ENCODE assay signal across 18 cellular contexts in the genomic region with DNA sequence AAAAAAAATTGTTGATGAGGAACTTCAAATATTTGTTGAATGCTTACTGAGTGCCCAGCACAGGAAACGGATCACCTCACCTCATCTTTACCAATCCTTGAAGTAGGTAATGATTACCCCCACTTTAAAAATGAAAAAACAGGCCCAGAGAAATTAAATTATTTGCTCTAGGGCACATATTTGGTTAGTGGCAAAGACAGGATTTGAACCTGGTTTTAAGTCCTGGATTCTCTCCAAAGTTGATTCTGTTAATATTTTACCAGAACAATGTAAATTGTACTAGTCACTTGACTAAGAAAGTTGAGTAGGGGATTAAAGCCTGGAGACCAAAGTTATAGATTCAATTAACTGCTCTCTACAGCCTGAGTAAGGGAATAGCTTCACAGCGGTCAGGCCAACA.
DNase-seq lines count a peak whose midpoint lies in the region; ATAC-seq, FAIRE-seq and TF ChIP-seq lines count a peak whose summit lies in the region.
"Had no signal": no experiment of that assay in that cellular context is flagged by ENCODE, and none has a peak within 500 bp of the region (broad histone marks: within the 10 kb centered on the region; RNA-seq: fewer than 3 reads in every experiment).

No MANE protein-coding gene starts in this region.

- H3K36me3 ChIP-seq in GM12878 (ENCODE audit: control insufficient read depth in 2 of 2, insufficient read depth in 2 of 2, low read length in 1 of 2) (no peaks in the 10 kb centered on the region), Peyer's patch (no peaks in the 10 kb centered on the region)
- H3K36me3 ChIP-seq: brain microvascular endothelial cell, uterus had no signal

- peaks cover 18% of the 10 kb centered on the region for H3K4me1 Mint-ChIP-seq in T-helper 2 cell treated with Interferon-gamma antibody and Interleukin-4, amounts not matched to agents 5 μg/mL and 100 μg/mL, for 36 hours (ENCODE audit: low read depth)
- H3K4me1 Mint-ChIP-seq in nephron, result peaks cover 5% of the 10 kb centered on the region

- H3K27me3 ChIP-seq in GM12878 (replicated peaks in 1 of 2; ENCODE audit: control insufficient read depth in 2 of 2, insufficient read depth in 2 of 2, low read length in 1 of 2) (no peaks in the 10 kb centered on the region), Peyer's patch (no peaks in the 10 kb centered on the region)
- H3K27me3 ChIP-seq: brain microvascular endothelial cell, uterus had no signal

- peak overlapping the region; percentile 97 for H3K4me2 ChIP-seq in GM12878 (ENCODE audit: control insufficient read depth, insufficient read depth)

- peak overlapping the region; percentile 62 for H3K4me3 Mint-ChIP-seq in T-helper 2 cell treated with Interferon-gamma antibody and Interleukin-4, amounts not matched to agents 5 μg/mL and 100 μg/mL, for 36 hours
- no peak overlapping the region for H3K4me3 Mint-ChIP-seq in nephron

- TF ChIP-seq EP300 in GM12878 (IDR thresholded peaks at IDR 0.05; ENCODE audit: borderline replicate concordance in 1 of 2, control insufficient read depth in 1 of 2, low read depth in 2 of 2, low read length in 2 of 2), result no peak

- H3K4me1 ChIP-seq in GM12878 (ENCODE audit: control insufficient read depth, insufficient read depth, low read length) (peaks cover 16% of the 10 kb centered on the region), Peyer's patch (peaks cover 0 to 13% (median 0%) of the 10 kb centered on the region in 4 donors)
- H3K4me1 ChIP-seq: uterus had no signal

- H3K4me3 ChIP-seq in GM12878 (no peak overlapping the region), Peyer's patch (peak overlapping the region in 1 of 4 donors; percentile 27)
- H3K4me3 ChIP-seq: uterus had no signal

- H3K27me3 Mint-ChIP-seq in T-helper 2 cell treated with Interferon-gamma antibody and Interleukin-4, amounts not matched to agents 5 μg/mL and 100 μg/mL, for 36 hours (ENCODE audit: low read depth), result peaks cover 13% of the 10 kb centered on the region
- H3K27me3 Mint-ChIP-seq in nephron (ENCODE audit: low read depth), result peaks cover 4% of the 10 kb centered on the region

- H3K9me3 Mint-ChIP-seq in T-helper 2 cell treated with Interferon-gamma antibody and Interleukin-4, amounts not matched to agents 5 μg/mL and 100 μg/mL, for 36 hours, result no peaks in the 10 kb centered on the region
- peaks cover 5% of the 10 kb centered on the region for H3K9me3 Mint-ChIP-seq in nephron

- CTCF ChIA-PET in GM12878 (lab: Yijun Ruan, JAX), result interaction anchor here (1.0 to 9.3 kb wide), 9 partner anchors 8 to 534 kb away, joined by 3 to 112 read pairs (median 10); no protein-coding TSS in a partner anchor

- H3K36me3 Mint-ChIP-seq in T-helper 2 cell treated with Interferon-gamma antibody and Interleukin-4, amounts not matched to agents 5 μg/mL and 100 μg/mL, for 36 hours (ENCODE audit: low read depth), result no peaks in the 10 kb centered on the region
- H3K36me3 Mint-ChIP-seq in nephron (ENCODE audit: low read depth), result no peaks in the 10 kb centered on the region

- POLR2A ChIA-PET in GM12878 (lab: Charles Lee), result no interaction called here

- H4K20me1 ChIP-seq in GM12878 (ENCODE audit: control insufficient read depth, insufficient read depth), result no peaks in the 10 kb centered on the region

- BruUV-seq in GM12878 (replicated peaks; lab: Mats Ljungman, UMichigan), result no TSS peak

- intact Hi-C loops in GM12878 (cut with micrococcal nuclease; ENCODE audit: unreplicated experiment), result loop anchor here (2.0 kb wide), 1 partner anchor 533 kb away; no protein-coding TSS in a partner anchor

- peak; percentile 17 for ATAC-seq in HG02943 (IDR thresholded peaks at IDR 0.05; ENCODE audit: low read depth, unreplicated experiment)
- ATAC-seq in GM12878, result no peak
- ATAC-seq: left cardiac atrium had no signal

- no peak for TF ChIP-seq POLR2A in GM12878 (IDR thresholded peaks at IDR 0.05; ENCODE audit: low read depth, low read length)
- no peak for TF ChIP-seq POLR2A in Peyer's patch (IDR thresholded peaks at IDR 0.05)

- H3K9me3 ChIP-seq in GM12878 (replicated peaks; ENCODE audit: control insufficient read depth, insufficient read depth, low read length) (no peaks in the 10 kb centered on the region), Peyer's patch (no peaks in the 10 kb centered on the region)
- H3K9me3 ChIP-seq: uterus had no signal

- SMC1A ChIA-PET in GM12878 (lab: Charles Lee; ENCODE audit: uncharacterized antibody, unreplicated experiment), result interaction anchor here (0.7 to 4.7 kb wide), 9 partner anchors 8 to 564 kb away, joined by 3 to 37 read pairs (median 3); no protein-coding TSS in a partner anchor

- peak overlapping the region; percentile 76 for H3K27ac ChIP-seq in GM12878 (ENCODE audit: control insufficient read depth, insufficient read depth)
- H3K27ac ChIP-seq in Peyer's patch, result peak overlapping the region in 2 of 4 donors; percentile 44 to 50
- H3K27ac ChIP-seq: brain microvascular endothelial cell, uterus had no signal

- RAD21 ChIA-PET in GM12878 (lab: Charles Lee; ENCODE audit: unreplicated experiment), result interaction anchor here (0.9 to 3.9 kb wide), 6 partner anchors 8 to 532 kb away, joined by 3 to 25 read pairs (median 6); no protein-coding TSS in a partner anchor

- H3K9ac ChIP-seq in GM12878 (ENCODE audit: control insufficient read depth, insufficient read depth, low read length), result peak overlapping the region; percentile 24

- 71% methylated on average over 2 of the region's 2 CpGs for WGBS in GM12878 (ENCODE audit: insufficient coverage, insufficient replicate concordance, low lambda C conversion rate, missing lambda C conversion rate)

- H2AFZ ChIP-seq in GM12878 (ENCODE audit: control insufficient read depth, low read depth, low read length), result peak overlapping the region; percentile 100

- H3K27ac Mint-ChIP-seq in T-helper 2 cell treated with Interferon-gamma antibody and Interleukin-4, amounts not matched to agents 5 μg/mL and 100 μg/mL, for 36 hours, result no peak overlapping the region
- H3K27ac Mint-ChIP-seq in nephron, result peak overlapping the region; percentile 3 to 25 (median 8)

- FAIRE-seq in GM12878 (lab: Jason Lieb, UNC), result no peak
- FAIRE-seq: A204.1, D721Med, TTC549 had no signal

- in situ Hi-C loops in GM12878 (cut with MboI), result loop anchor here (5.0 kb wide), 1 partner anchor 529 kb away; no protein-coding TSS in a partner anchor

- DNase-seq in T-helper 2 cell treated with Interferon-gamma antibody and Interleukin-4, amounts not matched to agents 5 μg/mL and 100 μg/mL, for 36 hours (ENCODE audit: low spot score), result no peak
- DNase-seq in T-helper 2 cell, result no peak
- DNase-seq in GM12878 (ENCODE audit: low read depth, low spot score), result no peak
- DNase-seq in pons (ENCODE audit: low spot score), result no peak
- no peak for DNase-seq in Peyer's patch
- DNase-seq in HuH-7 (ENCODE audit: low spot score), result no peak
- DNase-seq: brain microvascular endothelial cell, glutamatergic neuron, HCEC 1CT, left cardiac atrium, NCI-H1048, NCI-H446, uterus had no signal

- TF ChIP-seq CTCF in GM12878 (IDR thresholded peaks at IDR 0.05 in 2 of 3, conservative IDR thresholded peaks at IDR 0.05 in 1 of 3; ENCODE audit: control insufficient read depth in 2 of 3, extremely low read depth in 1 of 3, insufficient read depth in 1 of 3, low read depth in 3 of 3, low read length in 3 of 3) (no peak), nephron (IDR thresholded peaks at IDR 0.05; ENCODE audit: unreplicated experiment in 3 of 3) (no peak), Peyer's patch (IDR thresholded peaks at IDR 0.05) (no peak)

- TF ChIP-seq RAD21 in GM12878 (IDR thresholded peaks at IDR 0.05; ENCODE audit: insufficient read depth, low read depth, low read length), result no peak

- H3K79me2 ChIP-seq in GM12878 (ENCODE audit: control insufficient read depth, insufficient read depth, low read length), result no peaks in the 10 kb centered on the region

TF ChIP-seq in GM12878, 131 proteins besides CTCF, POLR2A, EP300 and RAD21 (continues in another document):
- no peak for TF ChIP-seq MLLT1 (IDR thresholded peaks at IDR 0.05)
- TF ChIP-seq, protein P1, sequence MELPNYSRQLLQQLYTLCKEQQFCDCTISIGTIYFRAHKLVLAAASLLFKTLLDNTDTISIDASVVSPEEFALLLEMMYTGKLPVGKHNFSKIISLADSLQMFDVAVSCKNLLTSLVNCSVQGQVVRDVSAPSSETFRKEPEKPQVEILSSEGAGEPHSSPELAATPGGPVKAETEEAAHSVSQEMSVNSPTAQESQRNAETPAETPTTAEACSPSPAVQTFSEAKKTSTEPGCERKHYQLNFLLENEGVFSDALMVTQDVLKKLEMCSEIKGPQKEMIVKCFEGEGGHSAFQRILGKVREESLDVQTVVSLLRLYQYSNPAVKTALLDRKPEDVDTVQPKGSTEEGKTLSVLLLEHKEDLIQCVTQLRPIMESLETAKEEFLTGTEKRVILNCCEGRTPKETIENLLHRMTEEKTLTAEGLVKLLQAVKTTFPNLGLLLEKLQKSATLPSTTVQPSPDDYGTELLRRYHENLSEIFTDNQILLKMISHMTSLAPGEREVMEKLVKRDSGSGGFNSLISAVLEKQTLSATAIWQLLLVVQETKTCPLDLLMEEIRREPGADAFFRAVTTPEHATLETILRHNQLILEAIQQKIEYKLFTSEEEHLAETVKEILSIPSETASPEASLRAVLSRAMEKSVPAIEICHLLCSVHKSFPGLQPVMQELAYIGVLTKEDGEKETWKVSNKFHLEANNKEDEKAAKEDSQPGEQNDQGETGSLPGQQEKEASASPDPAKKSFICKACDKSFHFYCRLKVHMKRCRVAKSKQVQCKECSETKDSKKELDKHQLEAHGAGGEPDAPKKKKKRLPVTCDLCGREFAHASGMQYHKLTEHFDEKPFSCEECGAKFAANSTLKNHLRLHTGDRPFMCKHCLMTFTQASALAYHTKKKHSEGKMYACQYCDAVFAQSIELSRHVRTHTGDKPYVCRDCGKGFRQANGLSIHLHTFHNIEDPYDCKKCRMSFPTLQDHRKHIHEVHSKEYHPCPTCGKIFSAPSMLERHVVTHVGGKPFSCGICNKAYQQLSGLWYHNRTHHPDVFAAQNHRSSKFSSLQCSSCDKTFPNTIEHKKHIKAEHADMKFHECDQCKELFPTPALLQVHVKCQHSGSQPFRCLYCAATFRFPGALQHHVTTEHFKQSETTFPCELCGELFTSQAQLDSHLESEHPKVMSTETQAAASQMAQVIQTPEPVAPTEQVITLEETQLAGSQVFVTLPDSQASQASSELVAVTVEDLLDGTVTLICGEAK (IDR thresholded peaks at IDR 0.05; ENCODE audit: borderline replicate concordance), result no peak
